In genomic region chr2:47204691-47205090, GRCh38 we compare ENCODE assay signal across 20 cellular contexts. TPM values are rescaled to one million over a fixed set of nuclear protein-coding genes. Genes with fewer than 3 reads are reported as not detected.
A peak's percentile ranks its signal among the peaks of the same experiment; 100 is the strongest.
DNase-seq lines count a peak whose midpoint lies in the region; ATAC-seq and TF ChIP-seq lines count a peak whose summit lies in the region.
"Had no signal": no experiment of that assay in that cellular context is flagged by ENCODE, and none has a peak within 500 bp of the region (broad histone marks: within the 10 kb centered on the region; RNA-seq: fewer than 3 reads in every experiment).

No MANE protein-coding gene starts in this region.

- H3K4me2 ChIP-seq in IMR-90 (ENCODE audit: low read depth, low read length), result no peak overlapping the region
- H3K4me2 ChIP-seq in smooth muscle cell, result peak overlapping the region; percentile 44

- H3K4me1 ChIP-seq in IMR-90 (ENCODE audit: control insufficient read depth, insufficient read depth, low read length) (peaks cover 24% of the 10 kb centered on the region), endodermal cell (ENCODE audit: control insufficient read depth, insufficient read depth, low read length) (peaks cover 14% of the 10 kb centered on the region), smooth muscle cell (ENCODE audit: low read depth) (peaks cover 16% of the 10 kb centered on the region)

- peak overlapping the region; percentile 76 for H2AK5ac ChIP-seq in IMR-90 (ENCODE audit: low read depth, low read length)

- no peaks in the 10 kb centered on the region for H3K9me3 Mint-ChIP-seq in endodermal cell
- peaks cover 2% of the 10 kb centered on the region for H3K9me3 Mint-ChIP-seq in activated CD4-positive, alpha-beta memory T cell treated with anti-CD3 and anti-CD28 coated beads for 36 hours
- H3K9me3 Mint-ChIP-seq: CD8-positive, alpha-beta memory T cell had no signal

- DNase-seq in IMR-90 (no peak), NCI-H82 treated with DMSO at 0.1 percent for 48 hours (lab: John Stamatoyannopoulos, UW; ENCODE audit: unreplicated experiment) (peak; percentile 35), endodermal cell (no peak), smooth muscle cell (lab: John Stamatoyannopoulos, UW; ENCODE audit: unreplicated experiment) (no peak), dermis blood vessel endothelial cell (no peak)
- DNase-seq in activated CD4-positive, alpha-beta memory T cell treated with anti-CD3 and anti-CD28 coated beads for 36 hours, result no peak
- DNase-seq: ACHN; BE2C; CD4-positive, CD25-positive, alpha-beta regulatory T cell; CD8-positive, alpha-beta memory T cell; COR-L47; DMS53; DND-41; EL; GOT3; H7 had no signal

- H3K27ac ChIP-seq in IMR-90 (ENCODE audit: insufficient read depth, low read length), result no peak overlapping the region
- H3K27ac ChIP-seq in endodermal cell (ENCODE audit: low read depth, low read length), result no peak overlapping the region
- H3K27ac ChIP-seq in smooth muscle cell (ENCODE audit: low read depth), result peak overlapping the region; percentile 3

- no peak overlapping the region for H2AK9ac ChIP-seq in IMR-90 (replicated peaks; ENCODE audit: low read depth, low read length, poor library complexity)

- H3K79me2 ChIP-seq in smooth muscle cell (ENCODE audit: low read depth), result no peaks in the 10 kb centered on the region

- WGBS in IMR-90 (ENCODE audit: extremely low coverage in 2 of 2, insufficient read length in 1 of 2), 2 experiments, result no CpG with 5 or more reads among the region's 3 CpGs
- 82 to 100% methylated on average over 1 to 2 of the region's 3 CpGs for WGBS in endodermal cell (ENCODE audit: insufficient coverage in 1 of 2, insufficient read length in 1 of 2), 2 experiments
- 84% methylated on average over 3 of the region's 3 CpGs for WGBS in smooth muscle cell (ENCODE audit: low lambda C conversion rate)

- H4K8ac ChIP-seq in IMR-90 (ENCODE audit: low read depth in 2 of 2, low read length in 2 of 2), result no peak overlapping the region; a peak in 1 of 4 replicates

- H4K91ac ChIP-seq in IMR-90 (ENCODE audit: insufficient read depth, low read depth, low read length), result 0 out of 2 replicates have a peak overlapping the region, but pooled peaks have one; percentile 49

- no peaks in the 10 kb centered on the region for H3K27me3 ChIP-seq in IMR-90 (ENCODE audit: control insufficient read depth, insufficient read depth, low read length)
- no peaks in the 10 kb centered on the region for H3K27me3 ChIP-seq in endodermal cell (ENCODE audit: control insufficient read depth, insufficient read depth, low read length, poor library complexity, severe bottlenecking)
- no peaks in the 10 kb centered on the region for H3K27me3 ChIP-seq in smooth muscle cell (ENCODE audit: low read depth)
- H3K27me3 ChIP-seq: BE2C had no signal

- H3K79me1 ChIP-seq in IMR-90 (ENCODE audit: low read depth in 1 of 2, low read length in 2 of 2), result peaks cover 0 to 11% of the 10 kb centered on the region in 2 experiments; a peak in 3 of 4 replicates

- H3K27me3 Mint-ChIP-seq in endodermal cell (ENCODE audit: insufficient read depth), result no peaks in the 10 kb centered on the region
- H3K27me3 Mint-ChIP-seq in activated CD4-positive, alpha-beta memory T cell treated with anti-CD3 and anti-CD28 coated beads for 36 hours, result no peaks in the 10 kb centered on the region

- H2BK5ac ChIP-seq in IMR-90 (ENCODE audit: low read depth, low read length, poor library complexity, severe bottlenecking), result no peak overlapping the region

- peak overlapping the region; percentile 78; the same call in 1 of the 2 replicates for H3K4ac ChIP-seq in IMR-90 (ENCODE audit: low read depth, low read length)

- H3F3A ChIP-seq in smooth muscle cell (ENCODE audit: low read depth), result peaks cover 36% of the 10 kb centered on the region

- no peak overlapping the region for H3K18ac ChIP-seq in IMR-90 (ENCODE audit: low read depth, low read length)

- POLR2A ChIA-PET in IMR-90 (lab: Charles Lee; ENCODE audit: unreplicated experiment), result no interaction called here
- POLR2A ChIA-PET in activated CD4-positive, alpha-beta memory T cell treated with anti-CD3 and anti-CD28 coated beads for 36 hours (lab: Charles Lee), result no interaction called here

- H3K56ac ChIP-seq in IMR-90 (ENCODE audit: extremely low read depth, insufficient read depth, low read length), result no peak overlapping the region

- H4K20me1 ChIP-seq in IMR-90 (ENCODE audit: insufficient read depth, low read length) (no peaks in the 10 kb centered on the region), smooth muscle cell (ENCODE audit: low read depth) (no peaks in the 10 kb centered on the region)

- H3K9me3 ChIP-seq in IMR-90 (ENCODE audit: control insufficient read depth, insufficient read depth, low read length) (no peaks in the 10 kb centered on the region), endodermal cell (ENCODE audit: control insufficient read depth, low read length) (no peaks in the 10 kb centered on the region), smooth muscle cell (replicated peaks; ENCODE audit: low read depth) (no peaks in the 10 kb centered on the region)
- H3K9me3 ChIP-seq: BE2C had no signal

- H4K5ac ChIP-seq in IMR-90 (ENCODE audit: low read depth, low read length), result no peak overlapping the region

- TF ChIP-seq RAD21 in IMR-90 (IDR thresholded peaks at IDR 0.05; ENCODE audit: low read length), result no peak

- peaks cover 18% of the 10 kb centered on the region; the same call in 1 of the 2 replicates for H3K9me1 ChIP-seq in IMR-90 (ENCODE audit: insufficient read depth, low read length)

- H3K27ac Mint-ChIP-seq in endodermal cell, result no peak overlapping the region
- no peak overlapping the region for H3K27ac Mint-ChIP-seq in activated CD4-positive, alpha-beta memory T cell treated with anti-CD3 and anti-CD28 coated beads for 36 hours
- H3K27ac Mint-ChIP-seq: CD4-positive, CD25-positive, alpha-beta regulatory T cell had no signal

- peak overlapping the region; percentile 79; the same call in 1 of the 2 replicates for H2BK120ac ChIP-seq in IMR-90 (ENCODE audit: low read depth, low read length)

- CTCF ChIA-PET in IMR-90 (lab: Yijun Ruan, JAX), result interaction anchor here (0.6 kb wide), 1 partner anchor 10 kb away, joined by 8 read pairs; no protein-coding TSS in a partner anchor
- CTCF ChIA-PET in activated CD4-positive, alpha-beta memory T cell treated with anti-CD3 and anti-CD28 coated beads for 36 hours (lab: Charles Lee), result no interaction called here

- H2BK20ac ChIP-seq in IMR-90 (ENCODE audit: low read depth, low read length), result peak overlapping the region; percentile 37; the same call in 1 of the 2 replicates

- peaks cover 32% of the 10 kb centered on the region for H3K4me1 Mint-ChIP-seq in endodermal cell
- no peaks in the 10 kb centered on the region for H3K4me1 Mint-ChIP-seq in activated CD4-positive, alpha-beta memory T cell treated with anti-CD3 and anti-CD28 coated beads for 36 hours (ENCODE audit: low read depth)
- H3K4me1 Mint-ChIP-seq: CD4-positive, CD25-positive, alpha-beta regulatory T cell; CD8-positive, alpha-beta memory T cell had no signal

- in situ Hi-C loops in IMR-90 (cut with MboI; ENCODE audit: low sequenced_read_pairs), result no loop called here

- no TSS peak for BruUV-seq in IMR-90 (replicated peaks; lab: Mats Ljungman, UMichigan)

- peak overlapping the region; percentile 78; the same call in 1 of the 3 replicates for H2BK15ac ChIP-seq in IMR-90 (ENCODE audit: low read depth, low read length)

- no peak overlapping the region for H3K4me3 ChIP-seq in IMR-90 (ENCODE audit: insufficient read depth, low read depth, low read length)
- H3K4me3 ChIP-seq in endodermal cell (ENCODE audit: low read length), result peak overlapping the region; percentile 56
- H3K4me3 ChIP-seq in smooth muscle cell, result no peak overlapping the region
- H3K4me3 ChIP-seq: GM12878 had no signal

- no peak overlapping the region for H3K23ac ChIP-seq in IMR-90 (ENCODE audit: low read depth, low read length)

- H3K9ac ChIP-seq in IMR-90 (ENCODE audit: low read depth, low read length), result no peak overlapping the region
- H3K9ac ChIP-seq in endodermal cell (ENCODE audit: extremely low read depth, low read length, poor library complexity, severe bottlenecking), result no peak overlapping the region
- H3K9ac ChIP-seq in smooth muscle cell (ENCODE audit: low read depth), result no peak overlapping the region

- dilution Hi-C loops in IMR-90 (cut with HindIII; ENCODE audit: low sequenced_read_pairs, unreplicated experiment), result no loop called here

- no peaks in the 10 kb centered on the region for H3K36me3 Mint-ChIP-seq in endodermal cell (ENCODE audit: low read depth)
- H3K36me3 Mint-ChIP-seq in activated CD4-positive, alpha-beta memory T cell treated with anti-CD3 and anti-CD28 coated beads for 36 hours, result no peaks in the 10 kb centered on the region
- H3K36me3 Mint-ChIP-seq: CD4-positive, CD25-positive, alpha-beta regulatory T cell; CD8-positive, alpha-beta memory T cell had no signal

- no peak overlapping the region for H2AFZ ChIP-seq in IMR-90 (replicated peaks; ENCODE audit: low read length, poor library complexity)
- H2AFZ ChIP-seq in smooth muscle cell (ENCODE audit: low read depth), result no peak overlapping the region

- no peak for TF ChIP-seq CTCF in IMR-90 (conservative IDR thresholded peaks at IDR 0.05; ENCODE audit: low read depth, low read length)
- TF ChIP-seq CTCF in endodermal cell (conservative IDR thresholded peaks at IDR 0.05), result no peak
- no peak for TF ChIP-seq CTCF in smooth muscle cell (IDR thresholded peaks at IDR 0.05; ENCODE audit: borderline replicate concordance, insufficient read depth, poor library complexity, severe bottlenecking)

- intact Hi-C loops in IMR-90 (cut with micrococcal nuclease), result no loop called here
- intact Hi-C loops in activated CD4-positive, alpha-beta memory T cell treated with anti-CD3 and anti-CD28 coated beads for 36 hours (cut with micrococcal nuclease), result no loop called here

- 0 out of 2 replicates have a peak overlapping the region, but pooled peaks have one; percentile 52 for H3K14ac ChIP-seq in IMR-90 (replicated peaks; ENCODE audit: low read depth, low read length)

- ATAC-seq in IMR-90 (ENCODE audit: low read depth), result no peak
- no peak for ATAC-seq in HG03565 (IDR thresholded peaks at IDR 0.05; ENCODE audit: unreplicated experiment)
- ATAC-seq: GM12878, HCT116 had no signal

- H3K36me3 ChIP-seq in IMR-90 (ENCODE audit: control insufficient read depth, insufficient read depth, low read length) (no peaks in the 10 kb centered on the region), endodermal cell (ENCODE audit: control insufficient read depth, insufficient read depth, low read length) (no peaks in the 10 kb centered on the region), smooth muscle cell (ENCODE audit: low read depth) (no peaks in the 10 kb centered on the region)
- H3K36me3 ChIP-seq: BE2C had no signal

- TF ChIP-seq POLR2A in IMR-90 (IDR thresholded peaks at IDR 0.05; ENCODE audit: low read depth, low read length), result no peak

- no peak overlapping the region for H3K4me3 Mint-ChIP-seq in endodermal cell
- no peak overlapping the region for H3K4me3 Mint-ChIP-seq in activated CD4-positive, alpha-beta memory T cell treated with anti-CD3 and anti-CD28 coated beads for 36 hours
- H3K4me3 Mint-ChIP-seq: CD4-positive, CD25-positive, alpha-beta regulatory T cell; CD8-positive, alpha-beta memory T cell had no signal

RNA-seq across cellular contexts. Expression of gene CALM2, which starts 28.4 kb away (rescaled TPM):
- total RNA-seq in IMR-90 (2012; rRNA removed) (290 and 1,344 TPM in 2 replicates), endodermal cell (100 to 1,000 TPM; 430 TPM), smooth muscle cell (937 and 981 TPM in 2 replicates), dermis blood vessel endothelial cell (561 and 684 TPM in 2 replicates)
- polyA plus RNA-seq in IMR-90 (2012; rRNA removed) (774 and 970 TPM in 2 replicates), smooth muscle cell (930 and 1,035 TPM in 2 replicates)
- polyA plus RNA-seq in IMR-90 (2012; cell fraction: cytosol; rRNA removed), result 56.0 and 99.9 TPM in 2 replicates
- polyA plus RNA-seq in IMR-90 (2012; cell fraction: nucleus; rRNA removed; ENCODE audit: low replicate concordance), result 20.2 and 214 TPM in 2 replicates
- polyA plus RNA-seq in endodermal cell (2013, experiment 1 of 2), result 679 TPM
- 697 TPM for polyA plus RNA-seq in endodermal cell (2013, experiment 2 of 2)
- 100 to 1,000 TPM; 479 TPM for total RNA-seq in activated CD4-positive, alpha-beta memory T cell treated with anti-CD3 and anti-CD28 coated beads for 36 hours

RNA-seq across cellular contexts. Expression of gene STPG4, which starts 49.6 kb away (rescaled TPM):
- total RNA-seq in IMR-90 (2012; rRNA removed) (0.18 and 0.28 TPM in 2 replicates), endodermal cell (under 1 TPM; 0.15 to 0.42 TPM), smooth muscle cell (0.36 and 0.54 TPM in 2 replicates), dermis blood vessel endothelial cell (0.14 TPM in 1 of 2 replicates, not detected in the other)
- polyA plus RNA-seq in IMR-90 (2012; rRNA removed) (0.06 and 0.12 TPM in 2 replicates), smooth muscle cell (1.9 TPM in 1 of 2 replicates, not detected in the other)
- not detected in 2 replicates for polyA plus RNA-seq in IMR-90 (2012; cell fraction: cytosol; rRNA removed)
- polyA plus RNA-seq in IMR-90 (2012; cell fraction: nucleus; rRNA removed; ENCODE audit: low replicate concordance), result 0.18 and 0.49 TPM in 2 replicates
- polyA plus RNA-seq in endodermal cell (2013, experiment 1 of 2), result not detected
- 0.25 TPM for polyA plus RNA-seq in endodermal cell (2013, experiment 2 of 2)
- not detected for total RNA-seq in activated CD4-positive, alpha-beta memory T cell treated with anti-CD3 and anti-CD28 coated beads for 36 hours
- total RNA-seq: CD8-positive, alpha-beta memory T cell; G401; H7 had no signal
- polyA plus RNA-seq: CD4-positive, CD25-positive, alpha-beta regulatory T cell; CD8-positive, alpha-beta memory T cell had no signal
